In the genomic region with DNA sequence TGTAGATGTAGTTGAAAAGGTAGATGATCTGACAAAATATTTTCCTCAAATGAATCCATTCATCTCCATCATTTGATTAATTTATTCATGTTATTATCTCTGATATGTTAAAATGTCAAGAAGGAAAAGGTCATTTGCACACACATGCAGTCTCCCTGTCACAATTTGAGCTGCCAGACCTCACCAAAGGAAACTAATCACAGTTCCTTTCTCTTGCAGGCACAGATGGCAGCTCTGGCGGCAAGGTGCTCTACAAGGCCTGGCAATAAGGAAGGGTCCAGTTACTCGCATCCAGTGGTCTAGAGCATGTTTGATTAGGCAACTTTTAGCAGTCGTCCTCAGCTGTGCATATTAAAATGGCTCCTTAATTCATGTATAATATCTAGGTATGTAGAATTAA, we compare ENCODE assay signal across 14 cellular contexts.
"Had no signal": no experiment of that assay in that cellular context is flagged by ENCODE, and none has a peak within 500 bp of the region (broad histone marks: within the 10 kb centered on the region; RNA-seq: fewer than 3 reads in every experiment).

No MANE protein-coding gene starts in this region.

- H3K27ac ChIP-seq: SK-N-MC, testis had no signal

- H3K4me1 ChIP-seq: testis had no signal

- H3K4me3 Mint-ChIP-seq: natural killer cell, T-cell had no signal

- H3K4me3 ChIP-seq: esophagus squamous epithelium, SK-N-MC, smooth muscle cell, testis had no signal

- H3K36me3 Mint-ChIP-seq: natural killer cell, T-cell had no signal

- H3K27ac Mint-ChIP-seq: natural killer cell, T-cell had no signal

- H3K9me3 Mint-ChIP-seq: natural killer cell, T-cell had no signal

- H3K4me1 Mint-ChIP-seq: natural killer cell, T-cell had no signal

- DNase-seq: activated CD4-positive, alpha-beta T cell treated with anti-CD3 and anti-CD28 coated beads, Interleukin-2, amount 50 U/mL, for 4 hours; activated naive CD4-positive, alpha-beta T cell treated with anti-CD3 and anti-CD28 coated beads, Interleukin-2, amount 50 U/mL, for 16 hours; esophagus squamous epithelium; head of caudate nucleus; mesenchymal stem cell; natural killer cell; retina; stimulated activated naive CD8-positive, alpha-beta T cell treated with anti-CD3 and anti-CD28 coated beads, Interleukin-15, Interleukin-2, amounts not matched to agents 100 U/mL and 50 U/mL, for 24 hours; T-cell; T-helper 9 cell; testis had no signal

- ATAC-seq: activated CD4-positive, CD25-positive, alpha-beta regulatory T cell treated with anti-CD3 and anti-CD28 coated beads, Interleukin-2, amount 50 U/mL, for 24 hours; natural killer cell; stimulated activated naive CD8-positive, alpha-beta T cell treated with anti-CD3 and anti-CD28 coated beads, Interleukin-15, Interleukin-2, amounts not matched to agents 100 U/mL and 50 U/mL, for 24 hours; T-cell had no signal

- H3K9me3 ChIP-seq: esophagus squamous epithelium, testis had no signal

- H3K36me3 ChIP-seq: esophagus squamous epithelium had no signal

- H3K27me3 ChIP-seq: esophagus squamous epithelium, testis had no signal
